7 cellular contexts compared by ENCODE assay signal in genomic region chr2:23926289-23926749, GRCh38. TPM values are rescaled to one million over a fixed set of nuclear protein-coding genes. Genes with fewer than 3 reads are reported as not detected.
DNase-seq lines count a peak whose midpoint lies in the region; ATAC-seq and TF ChIP-seq lines count a peak whose summit lies in the region.

No MANE protein-coding gene starts in this region.

- H3K4me1 ChIP-seq in HAP-1 (peaks cover 16% of the 10 kb centered on the region), ovary (ENCODE audit: insufficient read depth) (peaks cover 8% of the 10 kb centered on the region)

- WGBS in ovary, 3 donors = 0% methylated on average over 39 of the region's 39 CpGs

- H3K4me3 ChIP-seq in HAP-1 (peak overlapping the region; percentile 90), ovary (peak overlapping the region; percentile 92)

- DNase-seq in HAP-1 (ENCODE audit: low spot score in 2 of 2) = peak in 1 of 2 experiments; percentile 53
- peak; percentile 56 for DNase-seq in NAMALWA (ENCODE audit: low spot score)
- DNase-seq in activated T-helper 9 cell treated with anti-CD3 and anti-CD28 coated beads, Interleukin-2, amount 50 U/mL, for 16 hours (ENCODE audit: low read depth) = peak; percentile 14
- DNase-seq in Right ventricle myocardium inferior (ENCODE audit: missing footprints) = peak; percentile 82
- peak; percentile 33 to 66 (median 52) for DNase-seq in ovary
- DNase-seq in MV-4-11 (lab: John Stamatoyannopoulos, UW) = no peak

- H3K36me3 ChIP-seq in HAP-1 (replicated peaks) = no peaks in the 10 kb centered on the region; the same call in 1 of the 2 replicates
- H3K36me3 ChIP-seq in ovary = no peaks in the 10 kb centered on the region

- no peak for TF ChIP-seq CTCF in ovary (IDR thresholded peaks at IDR 0.05)

- in situ Hi-C loops in HAP-1 (cut with MboI; ENCODE audit: low sequenced_read_pairs) = loop anchor here (10.0 kb wide), 1 partner anchor 158 kb away; the partner anchor contains the start of gene TP53I3

- H3K9me3 ChIP-seq in HAP-1 = no peaks in the 10 kb centered on the region
- H3K9me3 ChIP-seq in ovary = no peaks in the 10 kb centered on the region

- H3K27ac ChIP-seq in ovary = peak overlapping the region; percentile 97 to 98

- ATAC-seq in GM18499 (IDR thresholded peaks at IDR 0.05; ENCODE audit: insufficient read depth, unreplicated experiment) = peak; percentile 7
- peak; percentile 45 for ATAC-seq in Right ventricle myocardium inferior

- no peak for TF ChIP-seq EP300 in ovary (IDR thresholded peaks at IDR 0.05)

- intact Hi-C loops in Right ventricle myocardium inferior (cut with DNase I) (loop anchor here (2.0 kb wide), 1 partner anchor 150 kb away; the partner anchor contains the start of gene SF3B6), ovary (cut with DNase I) (loop anchor here in 2 of 4 donors (2.0 to 5.0 kb wide), 3 partner anchors 150 to 158 kb away; partner anchors contain the start of genes SF3B6 (in 2 of the 2) and TP53I3 (in 1 of the 2))

- H3K27me3 ChIP-seq in HAP-1 (ENCODE audit: low read depth) (no peaks in the 10 kb centered on the region), ovary (no peaks in the 10 kb centered on the region)

- no peak for TF ChIP-seq POLR2A in ovary (IDR thresholded peaks at IDR 0.05)

RNA-seq across cellular contexts. Expression of gene ATAD2B, which starts 0.6 kb away (rescaled TPM):
- total RNA-seq in Right ventricle myocardium inferior (6.9 TPM), ovary (10 to 100 TPM; 15.0 to 29.6 (median 23.6) TPM)
- polyA plus RNA-seq in ovary = 1 to 10 TPM; 4.5 to 6.0 TPM

RNA-seq across cellular contexts. Expression of gene UBXN2A, which starts 13.9 kb away (rescaled TPM):
- total RNA-seq in Right ventricle myocardium inferior (21.2 TPM), ovary (10 to 100 TPM in 6 of 7 donors, 1 to 10 TPM in 1; 10.0 to 15.8 (median 14.0) TPM)
- 10 to 100 TPM in 1 of 2 donors, 1 to 10 TPM in 1; 6.0 to 16.3 TPM for polyA plus RNA-seq in ovary
